18 cellular contexts compared by ENCODE assay signal in genomic region chr4:145888393-145888792, GRCh38. TPM values are rescaled to one million over a fixed set of nuclear protein-coding genes. Genes with fewer than 3 reads are reported as not detected.
DNase-seq lines count a peak whose midpoint lies in the region; ATAC-seq and TF ChIP-seq lines count a peak whose summit lies in the region.
"Had no signal": no experiment of that assay in that cellular context is flagged by ENCODE, and none has a peak within 500 bp of the region (broad histone marks: within the 10 kb centered on the region; RNA-seq: fewer than 3 reads in every experiment).

No MANE protein-coding gene starts in this region.

- H3F3A ChIP-seq in neural progenitor cell (ENCODE audit: low read depth), result no peaks in the 10 kb centered on the region

- H3K9me3 Mint-ChIP-seq in endothelial cell (ENCODE audit: unreplicated experiment), result no peaks in the 10 kb centered on the region
- H3K9me3 Mint-ChIP-seq in neural progenitor cell, result no peaks in the 10 kb centered on the region
- H3K9me3 Mint-ChIP-seq in Caco-2 (ENCODE audit: unreplicated experiment), result no peaks in the 10 kb centered on the region

- H3K4me2 ChIP-seq in Karpas-422 (ENCODE audit: low read depth, low read length, poor library complexity, severe bottlenecking) (peak overlapping the region; percentile 52), neural progenitor cell (no peak overlapping the region)
- H3K4me2 ChIP-seq: PC-9 had no signal

- H2AFZ ChIP-seq in Karpas-422 (ENCODE audit: low read length) (no peak overlapping the region), neural progenitor cell (replicated peaks) (no peak overlapping the region)
- H2AFZ ChIP-seq: PC-9 had no signal

- POLR2A ChIA-PET in Caco-2 (lab: Charles Lee), result no interaction called here

- H3K36me3 ChIP-seq in Karpas-422 (ENCODE audit: insufficient read depth, low read length) (peaks cover 31% of the 10 kb centered on the region), neural progenitor cell (no peaks in the 10 kb centered on the region), Caco-2 (ENCODE audit: control insufficient read depth, insufficient read depth, low read length) (no peaks in the 10 kb centered on the region)
- peaks cover 8% of the 10 kb centered on the region for H3K36me3 ChIP-seq in effector memory CD4-positive, alpha-beta T cell (ENCODE audit: control insufficient read depth, insufficient read depth, low read length)

- no peaks in the 10 kb centered on the region for H3K9me3 ChIP-seq in Karpas-422 (ENCODE audit: low read length)
- H3K9me3 ChIP-seq in neural progenitor cell (ENCODE audit: low read depth), result no peaks in the 10 kb centered on the region
- no peaks in the 10 kb centered on the region for H3K9me3 ChIP-seq in effector memory CD4-positive, alpha-beta T cell (ENCODE audit: control insufficient read depth, low read length)
- no peaks in the 10 kb centered on the region for H3K9me3 ChIP-seq in Caco-2
- H3K9me3 ChIP-seq: BE2C, lower lobe of right lung, testis had no signal

- no peak overlapping the region for H3K4me3 Mint-ChIP-seq in endothelial cell (ENCODE audit: unreplicated experiment)
- no peak overlapping the region for H3K4me3 Mint-ChIP-seq in neural progenitor cell
- H3K4me3 Mint-ChIP-seq in Caco-2 (ENCODE audit: unreplicated experiment), result no peak overlapping the region

- H3K27me3 Mint-ChIP-seq in endothelial cell (ENCODE audit: unreplicated experiment) (no peaks in the 10 kb centered on the region), neural progenitor cell (ENCODE audit: insufficient read depth, low read depth) (peaks cover 2% of the 10 kb centered on the region), Caco-2 (ENCODE audit: insufficient read depth, unreplicated experiment) (no peaks in the 10 kb centered on the region)

- H3K79me2 ChIP-seq in Karpas-422 (ENCODE audit: low read length) (peaks cover 98% of the 10 kb centered on the region), neural progenitor cell (ENCODE audit: low read depth) (peaks cover 3% of the 10 kb centered on the region)

- H4K20me1 ChIP-seq in Karpas-422 (ENCODE audit: insufficient read depth, low read depth, low read length) (no peaks in the 10 kb centered on the region), neural progenitor cell (ENCODE audit: low read depth) (peaks cover 23% of the 10 kb centered on the region)

- CTCF ChIA-PET in Caco-2 (lab: Charles Lee), result interaction anchor here (1.1 kb wide), 1 partner anchor 32 kb away, joined by 3 read pairs; no protein-coding TSS in a partner anchor

- H3K27ac Mint-ChIP-seq in endothelial cell (ENCODE audit: unreplicated experiment) (no peak overlapping the region), neural progenitor cell (no peak overlapping the region), Caco-2 (ENCODE audit: unreplicated experiment) (no peak overlapping the region)

- H3K4me1 Mint-ChIP-seq in endothelial cell (ENCODE audit: unreplicated experiment) (peaks cover 11% of the 10 kb centered on the region), neural progenitor cell (peaks cover 67% of the 10 kb centered on the region), Caco-2 (ENCODE audit: low read depth, unreplicated experiment) (no peaks in the 10 kb centered on the region)

- H3K4me3 ChIP-seq in Karpas-422 (ENCODE audit: low read length) (no peak overlapping the region), neural progenitor cell (no peak overlapping the region), Caco-2 (ENCODE audit: low read depth, low read length) (no peak overlapping the region)
- no peak overlapping the region for H3K4me3 ChIP-seq in effector memory CD4-positive, alpha-beta T cell (ENCODE audit: insufficient read depth, low read depth, low read length, poor library complexity, severe bottlenecking)
- H3K4me3 ChIP-seq: lower lobe of right lung, PC-9, testis had no signal

- H3K36me3 Mint-ChIP-seq in endothelial cell (ENCODE audit: low read depth, unreplicated experiment) (peaks cover 14% of the 10 kb centered on the region), neural progenitor cell (peaks cover 42% of the 10 kb centered on the region), Caco-2 (ENCODE audit: insufficient read depth, unreplicated experiment) (no peaks in the 10 kb centered on the region)

- intact Hi-C loops in Caco-2 (cut with micrococcal nuclease; ENCODE audit: unreplicated experiment), result no loop called here

- peak; percentile 14; the same call in 1 of the 2 replicates for TF ChIP-seq CTCF in C4-2B (conservative IDR thresholded peaks at IDR 0.05)
- TF ChIP-seq CTCF in endothelial cell (IDR thresholded peaks at IDR 0.05; ENCODE audit: unreplicated experiment), result peak; percentile 42
- TF ChIP-seq CTCF in neural progenitor cell (IDR thresholded peaks at IDR 0.05), result peak; percentile 25
- TF ChIP-seq CTCF in Caco-2 (IDR thresholded peaks at IDR 0.05; ENCODE audit: insufficient read depth in 1 of 2, low read depth in 1 of 2, low read length in 1 of 2, severe bottlenecking in 1 of 2, unreplicated experiment in 1 of 2), result peak in 1 of 2 experiments; percentile 2

- no TSS peak for BruUV-seq in Caco-2 (replicated peaks; lab: Mats Ljungman, UMichigan)

- no peak overlapping the region for H3K27ac ChIP-seq in C4-2B
- H3K27ac ChIP-seq in Karpas-422 (ENCODE audit: low read length), result peak overlapping the region; percentile 76
- H3K27ac ChIP-seq in neural progenitor cell, result no peak overlapping the region
- no peak overlapping the region for H3K27ac ChIP-seq in effector memory CD4-positive, alpha-beta T cell (ENCODE audit: insufficient read depth, low read length, poor library complexity, severe bottlenecking)
- H3K27ac ChIP-seq: PC-9, testis had no signal

- H3K4me1 ChIP-seq in Karpas-422 (ENCODE audit: low read length), result peaks cover 91% of the 10 kb centered on the region
- H3K4me1 ChIP-seq in neural progenitor cell, result peaks cover 23% of the 10 kb centered on the region
- no peaks in the 10 kb centered on the region for H3K4me1 ChIP-seq in effector memory CD4-positive, alpha-beta T cell (ENCODE audit: control insufficient read depth, insufficient read depth, low read length, poor library complexity, severe bottlenecking)
- H3K4me1 ChIP-seq in Caco-2, result no peaks in the 10 kb centered on the region
- H3K4me1 ChIP-seq: lower lobe of right lung, testis had no signal

- ATAC-seq in GM18873 (IDR thresholded peaks at IDR 0.05; ENCODE audit: low FRiP score, unreplicated experiment), result no peak

- H3K9me2 ChIP-seq in Karpas-422 (replicated peaks; ENCODE audit: insufficient read depth, low read length), result no peaks in the 10 kb centered on the region

- H3K9ac ChIP-seq in Karpas-422 (ENCODE audit: low read length), result no peak overlapping the region
- no peak overlapping the region for H3K9ac ChIP-seq in neural progenitor cell

- DNase-seq in Karpas-422, result peak; percentile 67
- no peak for DNase-seq in endothelial cell (ENCODE audit: low spot score)
- DNase-seq in neural progenitor cell (ENCODE audit: low spot score), result no peak
- DNase-seq in effector memory CD4-positive, alpha-beta T cell, result no peak
- DNase-seq in NCI-H226, result no peak
- no peak for DNase-seq in Caco-2
- DNase-seq: activated naive CD4-positive, alpha-beta T cell; BE2C; caudate nucleus; hypothalamus; lower lobe of right lung; NCI-H1436; NCI-H510A; occipital lobe; PC-9; testis had no signal

- H3K27me3 ChIP-seq in Karpas-422 (ENCODE audit: low read length) (no peaks in the 10 kb centered on the region), neural progenitor cell (no peaks in the 10 kb centered on the region), Caco-2 (replicated peaks; ENCODE audit: control insufficient read depth, insufficient read depth, low read length) (no peaks in the 10 kb centered on the region)
- no peaks in the 10 kb centered on the region for H3K27me3 ChIP-seq in effector memory CD4-positive, alpha-beta T cell (replicated peaks; ENCODE audit: control insufficient read depth, insufficient read depth, low read length, poor library complexity, severe bottlenecking)
- H3K27me3 ChIP-seq: BE2C, testis had no signal

RNA-seq across cellular contexts. Expression of gene ZNF827, which starts 50.2 kb away (rescaled TPM):
- total RNA-seq in Karpas-422 (2014; rRNA removed; shearing (Covaris generic); ENCODE audit: low replicate concordance), result 44.6 and 70.4 TPM in 2 replicates
- total RNA-seq in endothelial cell (ENCODE audit: unreplicated experiment) (22.8 TPM), neural progenitor cell (ENCODE audit: low replicate concordance) (7.1 and 7.7 TPM in 2 replicates), Caco-2 (2022) (4.4 and 5.3 TPM in 2 replicates)
